In the genomic region with DNA sequence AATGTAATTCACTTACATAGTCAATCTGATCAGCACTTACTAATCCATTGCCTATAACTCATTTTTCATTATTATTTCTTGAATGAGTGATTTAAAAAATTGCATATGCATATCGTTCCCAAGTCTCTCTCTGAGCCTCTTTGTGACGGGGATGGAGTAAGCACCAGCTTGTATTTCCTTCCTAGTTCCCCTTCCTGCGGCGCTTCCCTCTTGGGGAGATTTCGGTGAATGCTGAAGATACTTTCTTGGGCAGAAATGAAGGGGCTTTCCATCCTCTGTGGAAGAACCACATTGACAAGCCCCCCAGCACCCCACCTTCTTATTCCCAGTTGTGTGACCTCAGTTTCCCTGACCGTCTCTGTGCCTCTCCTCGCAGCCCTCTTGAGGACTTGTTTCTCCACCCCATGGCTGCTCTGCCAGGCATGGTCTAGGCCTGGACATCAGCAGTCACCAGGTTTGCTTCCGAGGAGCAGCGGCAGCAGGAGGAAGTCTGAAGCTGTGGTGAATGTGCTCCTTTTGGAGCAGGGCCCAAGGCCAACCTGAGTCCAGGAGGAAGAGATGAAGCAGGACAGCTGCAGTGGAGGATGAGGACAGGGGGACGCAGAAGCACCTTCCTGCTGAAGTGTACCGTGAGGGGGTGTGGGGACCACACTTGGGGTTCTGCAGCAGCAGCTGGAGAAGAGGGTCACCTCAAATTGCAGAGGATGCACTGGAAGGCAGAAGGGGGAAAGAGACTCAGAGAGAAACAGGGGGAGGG, we compare ENCODE assay signal across 16 cellular contexts.
DNase-seq lines count a peak whose midpoint lies in the region; ATAC-seq and TF ChIP-seq lines count a peak whose summit lies in the region.
"Had no signal": no experiment of that assay in that cellular context is flagged by ENCODE, and none has a peak within 500 bp of the region (broad histone marks: within the 10 kb centered on the region; RNA-seq: fewer than 3 reads in every experiment).

No MANE protein-coding gene starts in this region.

- no peaks in the 10 kb centered on the region for H3K36me3 ChIP-seq in mesenchymal stem cell (ENCODE audit: control insufficient read depth in 1 of 2, insufficient read depth in 2 of 2, low read depth in 1 of 2, low read length in 2 of 2)

- H3K9ac ChIP-seq in mesenchymal stem cell (ENCODE audit: low read length), result no peak overlapping the region

- peak overlapping the region; percentile 77 for H2BK120ac ChIP-seq in mesenchymal stem cell (ENCODE audit: low read depth, low read length)

- CTCF ChIA-PET in WTC11 (lab: Charles Lee), result interaction anchor here (0.6 to 1.4 kb wide), 3 partner anchors 41 to 191 kb away, joined by 5 to 6 read pairs (median 5); no protein-coding TSS in a partner anchor

- POLR2A ChIA-PET in WTC11 (lab: Charles Lee), result no interaction called here

- no peak overlapping the region for H2AFZ ChIP-seq in mesenchymal stem cell (ENCODE audit: low read depth, low read length)

- TF ChIP-seq POLR2A in GM18505 (IDR thresholded peaks at IDR 0.05; ENCODE audit: borderline replicate concordance, extremely low read depth, insufficient read depth, insufficient read length), result peak; percentile 7

- no peak overlapping the region for H3K4me3 Mint-ChIP-seq in WTC11
- H3K4me3 Mint-ChIP-seq in stimulated activated memory B cell treated with anti-CD40 and anti-IgM and Interleukin-4, amounts not matched to agents 10 μg/mL and 1 μg/mL and 100 μg/mL, for 72 hours, result no peak overlapping the region
- no peak overlapping the region for H3K4me3 Mint-ChIP-seq in stimulated activated effector memory CD8-positive, alpha-beta T cell treated with anti-CD3 and anti-CD28 coated beads, Interleukin-12 subunit alpha, Interleukin-12 subunit beta, amount 100 ng/mL, for 72 hours
- H3K4me3 Mint-ChIP-seq: activated CD4-positive, alpha-beta T cell treated with anti-CD3 and anti-CD28 coated beads for 36 hours; activated T-cell treated with anti-CD3 and anti-CD28 coated beads, Interleukin-2, amount 50 U/mL, for 24 hours; CD8-positive, alpha-beta T cell; stimulated activated naive CD8-positive, alpha-beta T cell treated with anti-CD3 and anti-CD28 coated beads, Interleukin-15, Interleukin-2, amounts not matched to agents 100 ng/mL and 50 ng/mL, for 24 hours had no signal

- H3K27ac ChIP-seq in mesenchymal stem cell (ENCODE audit: low read length, poor library complexity, severe bottlenecking), result no peak overlapping the region

- H3K27me3 ChIP-seq in mesenchymal stem cell (ENCODE audit: control insufficient read depth in 1 of 2, insufficient read depth in 1 of 2, low read length in 2 of 2), result no peaks in the 10 kb centered on the region

- H2BK5ac ChIP-seq in mesenchymal stem cell (ENCODE audit: low read depth, low read length, poor library complexity, severe bottlenecking), result no peak overlapping the region

- peaks cover 36% of the 10 kb centered on the region for H3K4me1 Mint-ChIP-seq in WTC11
- peaks cover 73% of the 10 kb centered on the region for H3K4me1 Mint-ChIP-seq in stimulated activated memory B cell treated with anti-CD40 and anti-IgM and Interleukin-4, amounts not matched to agents 10 μg/mL and 1 μg/mL and 100 μg/mL, for 72 hours
- H3K4me1 Mint-ChIP-seq in stimulated activated effector memory CD8-positive, alpha-beta T cell treated with anti-CD3 and anti-CD28 coated beads, Interleukin-12 subunit alpha, Interleukin-12 subunit beta, amount 100 ng/mL, for 72 hours, result peaks cover 16% of the 10 kb centered on the region

- 97% methylated on average over 11 of the region's 11 CpGs for WGBS in mesenchymal stem cell

- H2BK12ac ChIP-seq in mesenchymal stem cell (ENCODE audit: low read length in 2 of 2), result peak overlapping the region; percentile 11 to 91

- DNase-seq in WTC11 (ENCODE audit: low spot score), result no peak
- no peak for DNase-seq in mesenchymal stem cell
- DNase-seq in stimulated activated effector memory CD8-positive, alpha-beta T cell treated with anti-CD3 and anti-CD28 coated beads, Interleukin-12 subunit alpha, Interleukin-12 subunit beta, amount 100 ng/mL, for 72 hours (ENCODE audit: low spot score in 2 of 2), result no peak
- DNase-seq in effector CD4-positive, alpha-beta T cell, result no peak
- no peak for DNase-seq in NCI-H2227 (lab: John Stamatoyannopoulos, UW; ENCODE audit: unreplicated experiment)
- DNase-seq in OCI-M2 (lab: John Stamatoyannopoulos, UW; ENCODE audit: unreplicated experiment), result no peak
- DNase-seq: activated CD4-positive, alpha-beta T cell treated with anti-CD3 and anti-CD28 coated beads for 36 hours; activated T-cell treated with anti-CD3 and anti-CD28 coated beads, Interleukin-2, amount 50 U/mL, for 24 hours; CD8-positive, alpha-beta T cell; GF-D8; PC-3; SW 1271 had no signal

- H3K9me3 ChIP-seq in mesenchymal stem cell (ENCODE audit: control insufficient read depth, low read length), result no peaks in the 10 kb centered on the region

- peak overlapping the region; percentile 29 for H4K91ac ChIP-seq in mesenchymal stem cell (ENCODE audit: low read length)

- H3K9me3 Mint-ChIP-seq in WTC11, result peaks cover 16% of the 10 kb centered on the region
- H3K9me3 Mint-ChIP-seq in stimulated activated memory B cell treated with anti-CD40 and anti-IgM and Interleukin-4, amounts not matched to agents 10 μg/mL and 1 μg/mL and 100 μg/mL, for 72 hours, result no peaks in the 10 kb centered on the region
- H3K9me3 Mint-ChIP-seq in stimulated activated effector memory CD8-positive, alpha-beta T cell treated with anti-CD3 and anti-CD28 coated beads, Interleukin-12 subunit alpha, Interleukin-12 subunit beta, amount 100 ng/mL, for 72 hours, result no peaks in the 10 kb centered on the region
- H3K9me3 Mint-ChIP-seq: activated T-cell treated with anti-CD3 and anti-CD28 coated beads, Interleukin-2, amount 50 U/mL, for 24 hours; CD8-positive, alpha-beta T cell had no signal

- H2BK15ac ChIP-seq in mesenchymal stem cell (ENCODE audit: low read depth, poor library complexity, severe bottlenecking), result no peak overlapping the region

- H3K4me3 ChIP-seq in mesenchymal stem cell (ENCODE audit: insufficient read depth in 1 of 2, low read depth in 1 of 2, low read length in 2 of 2), result no peak overlapping the region
- H3K4me3 ChIP-seq: coronary artery had no signal

- peak overlapping the region in 1 of 2 experiments; percentile 71 for H3K4ac ChIP-seq in mesenchymal stem cell (ENCODE audit: low read depth in 1 of 2, low read length in 2 of 2)

- peak overlapping the region; percentile 99; the same call in 1 of the 2 replicates for H3K27ac Mint-ChIP-seq in WTC11
- H3K27ac Mint-ChIP-seq in stimulated activated memory B cell treated with anti-CD40 and anti-IgM and Interleukin-4, amounts not matched to agents 10 μg/mL and 1 μg/mL and 100 μg/mL, for 72 hours, result peak overlapping the region; percentile 87
- no peak overlapping the region for H3K27ac Mint-ChIP-seq in stimulated activated effector memory CD8-positive, alpha-beta T cell treated with anti-CD3 and anti-CD28 coated beads, Interleukin-12 subunit alpha, Interleukin-12 subunit beta, amount 100 ng/mL, for 72 hours
- H3K27ac Mint-ChIP-seq: activated CD4-positive, alpha-beta T cell treated with anti-CD3 and anti-CD28 coated beads for 36 hours; activated T-cell treated with anti-CD3 and anti-CD28 coated beads, Interleukin-2, amount 50 U/mL, for 24 hours; CD8-positive, alpha-beta T cell; stimulated activated naive CD8-positive, alpha-beta T cell treated with anti-CD3 and anti-CD28 coated beads, Interleukin-15, Interleukin-2, amounts not matched to agents 100 ng/mL and 50 ng/mL, for 24 hours had no signal

- H3K18ac ChIP-seq in mesenchymal stem cell (ENCODE audit: low read depth in 1 of 2, low read length in 2 of 2), result peak overlapping the region; percentile 15 to 70

- ATAC-seq in GM18505 (IDR thresholded peaks at IDR 0.05; ENCODE audit: unreplicated experiment), result no peak
- ATAC-seq in WTC11, result no peak
- ATAC-seq in stimulated activated memory B cell treated with anti-CD40 and anti-IgM and Interleukin-4, amounts not matched to agents 10 μg/mL and 1 μg/mL and 100 μg/mL, for 72 hours, result no peak
- ATAC-seq in stimulated activated effector memory CD8-positive, alpha-beta T cell treated with anti-CD3 and anti-CD28 coated beads, Interleukin-12 subunit alpha, Interleukin-12 subunit beta, amount 100 ng/mL, for 72 hours, result no peak
- ATAC-seq: activated CD4-positive, alpha-beta T cell treated with anti-CD3 and anti-CD28 coated beads for 36 hours; CD8-positive, alpha-beta T cell; PC-3 had no signal

- H2AK5ac ChIP-seq in mesenchymal stem cell (ENCODE audit: low read length, severe bottlenecking), result no peak overlapping the region

- no peak overlapping the region for H4K8ac ChIP-seq in mesenchymal stem cell (ENCODE audit: low read length)

- H3K23ac ChIP-seq in mesenchymal stem cell (ENCODE audit: low read length in 2 of 2), result no peak overlapping the region

- 0 out of 2 replicates have a peak, but pooled peaks cover 4% of the 10 kb centered on the region for H3K36me3 Mint-ChIP-seq in WTC11
- no peaks in the 10 kb centered on the region for H3K36me3 Mint-ChIP-seq in stimulated activated memory B cell treated with anti-CD40 and anti-IgM and Interleukin-4, amounts not matched to agents 10 μg/mL and 1 μg/mL and 100 μg/mL, for 72 hours
- no peaks in the 10 kb centered on the region for H3K36me3 Mint-ChIP-seq in stimulated activated effector memory CD8-positive, alpha-beta T cell treated with anti-CD3 and anti-CD28 coated beads, Interleukin-12 subunit alpha, Interleukin-12 subunit beta, amount 100 ng/mL, for 72 hours
- H3K36me3 Mint-ChIP-seq: CD8-positive, alpha-beta T cell had no signal

- H3K4me1 ChIP-seq in mesenchymal stem cell (ENCODE audit: control insufficient read depth, insufficient read depth, low read depth, low read length), result peaks cover 3% of the 10 kb centered on the region

- H3K14ac ChIP-seq in mesenchymal stem cell (ENCODE audit: low read length in 2 of 2), result peak overlapping the region in 1 of 2 experiments; percentile 86

- H3K4me2 ChIP-seq in mesenchymal stem cell (ENCODE audit: low read length, poor library complexity, severe bottlenecking), result no peak overlapping the region

- no peak for TF ChIP-seq CTCF in WTC11 (IDR thresholded peaks at IDR 0.05)

- no peaks in the 10 kb centered on the region for H3K79me1 ChIP-seq in mesenchymal stem cell (replicated peaks; ENCODE audit: low read length, poor library complexity, severe bottlenecking)

- H3K27me3 Mint-ChIP-seq in WTC11 (ENCODE audit: low read depth), result peaks cover 3% of the 10 kb centered on the region; the same call in 1 of the 2 replicates
- H3K27me3 Mint-ChIP-seq in stimulated activated memory B cell treated with anti-CD40 and anti-IgM and Interleukin-4, amounts not matched to agents 10 μg/mL and 1 μg/mL and 100 μg/mL, for 72 hours, result no peaks in the 10 kb centered on the region

TF ChIP-seq in WTC11, 78 proteins besides CTCF, POLR2A, EP300 and RAD21 (continues in another document):
- no peak for TF ChIP-seq ZNF263 (CRISPR knock-in tag; IDR thresholded peaks at IDR 0.05; ENCODE audit: low read depth)
- TF ChIP-seq GABPB1 (CRISPR knock-in tag; IDR thresholded peaks at IDR 0.05), result no peak
